ENCODE assay signal across 9 cellular contexts in genomic region chr19:42276821-42277220, GRCh38. TPM values are rescaled to one million over a fixed set of nuclear protein-coding genes. Genes with fewer than 3 reads are reported as not detected.
DNase-seq lines count a peak whose midpoint lies in the region; ATAC-seq, FAIRE-seq and TF ChIP-seq lines count a peak whose summit lies in the region.
"Had no signal": no experiment of that assay in that cellular context is flagged by ENCODE, and none has a peak within 500 bp of the region (broad histone marks: within the 10 kb centered on the region; RNA-seq: fewer than 3 reads in every experiment).

No MANE protein-coding gene starts in this region.

- H3K9ac ChIP-seq in keratinocyte (ENCODE audit: control insufficient read depth, extremely low read depth, insufficient read depth, low read length) = peak overlapping the region; percentile 31

- TF ChIP-seq POLR2A in testis (IDR thresholded peaks at IDR 0.05) = no peak

- H3K9me3 ChIP-seq in right cardiac atrium (ENCODE audit: control insufficient read depth, low read length) (no peaks in the 10 kb centered on the region), keratinocyte (ENCODE audit: control insufficient read depth, low read depth, low read length) (no peaks in the 10 kb centered on the region), testis (no peaks in the 10 kb centered on the region), aorta (ENCODE audit: control insufficient read depth, low read length) (no peaks in the 10 kb centered on the region)

- intact Hi-C loops in right cardiac atrium (cut with DNase I) = no loop called here
- intact Hi-C loops in cardiac septum (cut with DNase I) = no loop called here
- intact Hi-C loops in activated CD8-positive, alpha-beta T cell treated with anti-CD3 and anti-CD28 coated beads for 36 hours (cut with micrococcal nuclease) = no loop called here
- intact Hi-C loops in testis (cut with DNase I; ENCODE audit: low total_unique reads) = no loop called here
- intact Hi-C loops in aorta (cut with DNase I) = loop anchor here in 1 of 2 donors (2.0 kb wide), 1 partner anchor 30 kb away; no protein-coding TSS in a partner anchor

- POLR2A ChIA-PET in activated CD8-positive, alpha-beta T cell treated with anti-CD3 and anti-CD28 coated beads for 36 hours (lab: Charles Lee) = interaction anchor here (1.6 to 7.5 kb wide), 2 partner anchors 22 to 31 kb away, joined by 5 to 119 read pairs; partner anchors contain the start of genes ERF and GSK3A

- CTCF ChIA-PET in activated CD8-positive, alpha-beta T cell treated with anti-CD3 and anti-CD28 coated beads for 36 hours (lab: Charles Lee) = interaction anchor here (1.3 to 6.7 kb wide), 4 partner anchors 20 to 168 kb away, joined by 3 to 107 read pairs (median 16); partner anchors contain the start of gene GSK3A

- peaks cover 60% of the 10 kb centered on the region for H3K79me2 ChIP-seq in keratinocyte (ENCODE audit: control insufficient read depth, insufficient read depth, low read length)

- H3K36me3 ChIP-seq in keratinocyte (ENCODE audit: control insufficient read depth in 2 of 2, extremely low read depth in 1 of 2, insufficient read depth in 2 of 2, low read length in 2 of 2) (peaks cover 19 to 34% of the 10 kb centered on the region in 2 experiments), testis (ENCODE audit: low read depth, missing control alignments) (no peaks in the 10 kb centered on the region), aorta (ENCODE audit: control insufficient read depth in 1 of 2, insufficient read depth in 2 of 2, low read length in 1 of 2) (peaks cover 0 to 7% of the 10 kb centered on the region in 2 donors)

- H3K27me3 ChIP-seq in right cardiac atrium (ENCODE audit: control insufficient read depth, insufficient read depth) (no peaks in the 10 kb centered on the region), keratinocyte (ENCODE audit: control insufficient read depth, extremely low read depth, insufficient read depth, low read length) (no peaks in the 10 kb centered on the region), testis (no peaks in the 10 kb centered on the region), aorta (ENCODE audit: control insufficient read depth in 1 of 2, insufficient read depth in 2 of 2, low read length in 1 of 2) (no peaks in the 10 kb centered on the region)

- H3K4me3 Mint-ChIP-seq in activated CD8-positive, alpha-beta T cell treated with anti-CD3 and anti-CD28 coated beads for 36 hours = no peak overlapping the region
- peak overlapping the region; percentile 20 for H3K4me3 Mint-ChIP-seq in type B pancreatic cell

- H3K4me1 Mint-ChIP-seq in activated CD8-positive, alpha-beta T cell treated with anti-CD3 and anti-CD28 coated beads for 36 hours (ENCODE audit: low read depth) = peaks cover 44% of the 10 kb centered on the region
- peaks cover 29% of the 10 kb centered on the region for H3K4me1 Mint-ChIP-seq in type B pancreatic cell (ENCODE audit: unreplicated experiment)

- 85% methylated on average over 4 of the region's 4 CpGs for WGBS in right cardiac atrium
- WGBS in testis, 2 donors = 85 to 88% methylated on average over 4 of the region's 4 CpGs
- WGBS in aorta, 2 donors = 31 to 37% methylated on average over 4 of the region's 4 CpGs

- H3K27ac ChIP-seq in right cardiac atrium (ENCODE audit: low read length) (no peak overlapping the region), keratinocyte (ENCODE audit: control insufficient read depth, insufficient read depth, low read length) (peak overlapping the region; percentile 72), testis (no peak overlapping the region), aorta (ENCODE audit: low read depth in 1 of 2, low read length in 2 of 2) (peak overlapping the region in 1 of 2 donors; percentile 25)

- DNase-seq in right cardiac atrium = peak in 2 of 3 donors; percentile 5 to 21
- no peak for DNase-seq in cardiac septum (ENCODE audit: low spot score)
- DNase-seq in activated CD8-positive, alpha-beta T cell treated with anti-CD3 and anti-CD28 coated beads for 36 hours = peak; percentile 56
- DNase-seq in keratinocyte (ENCODE audit: low read depth, low spot score) = peak; percentile 82
- DNase-seq in type B pancreatic cell (ENCODE audit: extremely low spot score, unreplicated experiment) = no peak
- no peak for DNase-seq in ecto neural progenitor cell (ENCODE audit: low spot score)
- DNase-seq in testis = no peak
- no peak for DNase-seq in aorta

- no peak for ATAC-seq in right cardiac atrium
- ATAC-seq in activated CD8-positive, alpha-beta T cell treated with anti-CD3 and anti-CD28 coated beads for 36 hours = peak; percentile 13
- no peak for ATAC-seq in aorta (ENCODE audit: low FRiP score)

- H3K4me3 ChIP-seq in right cardiac atrium (ENCODE audit: low read length) = no peak overlapping the region
- H3K4me3 ChIP-seq in keratinocyte (ENCODE audit: control insufficient read depth in 2 of 3, extremely low read depth in 1 of 3, insufficient read depth in 2 of 3, low read depth in 1 of 3, low read length in 3 of 3) = peak overlapping the region in 1 of 3 experiments; percentile 8
- no peak overlapping the region for H3K4me3 ChIP-seq in testis
- no peak overlapping the region for H3K4me3 ChIP-seq in aorta (ENCODE audit: low read length in 2 of 2)

- no peak overlapping the region for H2AFZ ChIP-seq in keratinocyte (ENCODE audit: control insufficient read depth, low read length)

- dilution Hi-C loops in keratinocyte (cut with MboI; ENCODE audit: extremely low pct_ligation_motif_present, low sequenced_read_pairs) = no loop called here

- H3K9me3 Mint-ChIP-seq in activated CD8-positive, alpha-beta T cell treated with anti-CD3 and anti-CD28 coated beads for 36 hours = no peaks in the 10 kb centered on the region
- no peaks in the 10 kb centered on the region for H3K9me3 Mint-ChIP-seq in type B pancreatic cell
- H3K9me3 Mint-ChIP-seq: CD14-positive monocyte had no signal

- peak; percentile 92 for FAIRE-seq in keratinocyte (lab: Jason Lieb, UNC)

- no peak overlapping the region for H3K4me2 ChIP-seq in keratinocyte (ENCODE audit: control insufficient read depth, extremely low read depth, insufficient read depth, low read depth, low read length)

- H3K27ac Mint-ChIP-seq in activated CD8-positive, alpha-beta T cell treated with anti-CD3 and anti-CD28 coated beads for 36 hours = no peak overlapping the region
- no peak overlapping the region for H3K27ac Mint-ChIP-seq in type B pancreatic cell

- peaks cover 5% of the 10 kb centered on the region for H3K9me1 ChIP-seq in keratinocyte (ENCODE audit: control insufficient read depth, extremely low read depth, insufficient read depth, low read length)

- H3K4me1 ChIP-seq in right cardiac atrium (ENCODE audit: control insufficient read depth, insufficient read depth, low read length) (peaks cover 22% of the 10 kb centered on the region), keratinocyte (ENCODE audit: control insufficient read depth, extremely low read depth, insufficient read depth, low read length) (peaks cover 55% of the 10 kb centered on the region), testis (peaks cover 44% of the 10 kb centered on the region), aorta (ENCODE audit: control insufficient read depth in 1 of 2, insufficient read depth in 2 of 2, low read length in 2 of 2) (no peaks in the 10 kb centered on the region)

- H4K20me1 ChIP-seq in keratinocyte (ENCODE audit: control insufficient read depth, extremely low read depth, insufficient read depth, low read length) = no peaks in the 10 kb centered on the region

- H3K27me3 Mint-ChIP-seq in activated CD8-positive, alpha-beta T cell treated with anti-CD3 and anti-CD28 coated beads for 36 hours = no peaks in the 10 kb centered on the region
- H3K27me3 Mint-ChIP-seq in type B pancreatic cell = no peaks in the 10 kb centered on the region

- no peak for TF ChIP-seq CTCF in activated CD8-positive, alpha-beta T cell treated with anti-CD3 and anti-CD28 coated beads for 36 hours (IDR thresholded peaks at IDR 0.05)
- no peak for TF ChIP-seq CTCF in keratinocyte (optimal IDR thresholded peaks at IDR 0.05 in 1 of 3, IDR thresholded peaks at IDR 0.05 in 1 of 3, conservative IDR thresholded peaks at IDR 0.05 in 1 of 3; ENCODE audit: extremely low read depth in 1 of 3, insufficient read depth in 2 of 3, low read length in 3 of 3)
- no peak for TF ChIP-seq CTCF in type B pancreatic cell (conservative IDR thresholded peaks at IDR 0.05)
- TF ChIP-seq CTCF in testis (IDR thresholded peaks at IDR 0.05) = no peak

- peaks cover 12% of the 10 kb centered on the region for H3K36me3 Mint-ChIP-seq in activated CD8-positive, alpha-beta T cell treated with anti-CD3 and anti-CD28 coated beads for 36 hours (ENCODE audit: low read depth)
- peaks cover 3% of the 10 kb centered on the region for H3K36me3 Mint-ChIP-seq in type B pancreatic cell

RNA-seq across cellular contexts. Expression of gene CIC, which starts 7.8 kb away (rescaled TPM):
- total RNA-seq in right cardiac atrium (10 to 100 TPM; 36.4 to 42.7 (median 39.6) TPM), cardiac septum (51.3 TPM), type B pancreatic cell (ENCODE audit: low replicate concordance) (44.8 and 70.3 TPM in 2 replicates), testis (100 to 1,000 TPM; 163 to 181 TPM), aorta (100 to 1,000 TPM; 103 to 104 TPM)
- polyA plus RNA-seq in right cardiac atrium (28.6 TPM), keratinocyte (3.1 to 11.1 TPM (median 3.8 TPM) in 3 replicates), testis (ENCODE audit: insufficient read depth, low read depth, low replicate concordance) (95.6 TPM), aorta (10 to 100 TPM; 14.3 to 44.6 TPM)
- total RNA-seq in activated CD8-positive, alpha-beta T cell treated with anti-CD3 and anti-CD28 coated beads for 36 hours = 10 to 100 TPM; 60.7 to 65.6 TPM
- 9.9 TPM for polyA plus RNA-seq in keratinocyte (2011; ENCODE audit: low read depth)
- polyA plus RNA-seq in keratinocyte (2011; cell fraction: cytosol; rRNA removed) = 4.4 and 14.0 TPM in 2 replicates
- polyA plus RNA-seq in keratinocyte (2011; cell fraction: nucleus; rRNA removed) = 28.1 and 45.7 TPM in 2 replicates
- polyA plus RNA-seq in keratinocyte (2012; ENCODE audit: low replicate concordance) = 15.4 and 37.6 TPM in 2 replicates
- 4.7 to 38.8 TPM (median 5.7 TPM) in 3 replicates for polyA minus RNA-seq in keratinocyte
- 29.2 TPM for polyA minus RNA-seq in keratinocyte (2011; cell fraction: cytosol; rRNA and poly(A)+ RNA removed)
- 23.9 and 26.1 TPM in 2 replicates for polyA minus RNA-seq in keratinocyte (2011; cell fraction: nucleus; rRNA and poly(A)+ RNA removed)

RNA-seq across cellular contexts. Expression of gene ERF, which starts 21.9 kb away (rescaled TPM):
- total RNA-seq in right cardiac atrium (10 to 100 TPM; 33.3 to 58.1 (median 48.1) TPM), cardiac septum (37.4 TPM), type B pancreatic cell (ENCODE audit: low replicate concordance) (54.9 and 78.9 TPM in 2 replicates), testis (100 to 1,000 TPM in 1 of 2 donors, 10 to 100 TPM in 1; 85.4 to 120 TPM), aorta (10 to 100 TPM; 74.9 to 99.5 TPM)
- polyA plus RNA-seq in right cardiac atrium (39.1 TPM), keratinocyte (75.4 to 87.4 TPM (median 83.5 TPM) in 3 replicates), testis (ENCODE audit: insufficient read depth, low read depth, low replicate concordance) (59.6 TPM), aorta (10 to 100 TPM; 19.7 to 44.2 TPM)
- total RNA-seq in activated CD8-positive, alpha-beta T cell treated with anti-CD3 and anti-CD28 coated beads for 36 hours = 10 to 100 TPM; 60.0 to 69.2 TPM
- polyA plus RNA-seq in keratinocyte (2011; ENCODE audit: low read depth) = 10.1 TPM
- 37.7 and 64.6 TPM in 2 replicates for polyA plus RNA-seq in keratinocyte (2011; cell fraction: cytosol; rRNA removed)
- 94.1 and 101 TPM in 2 replicates for polyA plus RNA-seq in keratinocyte (2011; cell fraction: nucleus; rRNA removed)
- polyA plus RNA-seq in keratinocyte (2012; ENCODE audit: low replicate concordance) = 34.6 and 75.9 TPM in 2 replicates
- polyA minus RNA-seq in keratinocyte = 67.4 to 70.6 TPM (median 69.2 TPM) in 3 replicates
- 140 TPM for polyA minus RNA-seq in keratinocyte (2011; cell fraction: cytosol; rRNA and poly(A)+ RNA removed)
- 44.9 and 57.9 TPM in 2 replicates for polyA minus RNA-seq in keratinocyte (2011; cell fraction: nucleus; rRNA and poly(A)+ RNA removed)

RNA-seq across cellular contexts. Expression of gene PRR19, which starts 25.1 kb away (rescaled TPM):
- total RNA-seq in right cardiac atrium (under 1 TPM in 3 of 4 donors, not detected in 1; 0.20 to 0.32 (median 0.26) TPM), cardiac septum (0.16 TPM), type B pancreatic cell (ENCODE audit: low replicate concordance) (2.2 and 2.4 TPM in 2 replicates), testis (10 to 100 TPM; 16.8 to 18.3 TPM), aorta (under 1 TPM; 0.23 to 0.45 TPM)
- polyA plus RNA-seq in right cardiac atrium (0.29 TPM), keratinocyte (0.25 to 0.88 TPM (median 0.35 TPM) in 3 replicates), testis (ENCODE audit: insufficient read depth, low read depth, low replicate concordance) (37.4 TPM), aorta (not detected)
- total RNA-seq in activated CD8-positive, alpha-beta T cell treated with anti-CD3 and anti-CD28 coated beads for 36 hours = under 1 TPM; 0.38 to 0.49 TPM
- polyA plus RNA-seq in keratinocyte (2011; ENCODE audit: low read depth) = 0.37 TPM
- polyA plus RNA-seq in keratinocyte (2011; cell fraction: cytosol; rRNA removed) = 0.49 and 1.2 TPM in 2 replicates
- polyA plus RNA-seq in keratinocyte (2011; cell fraction: nucleus; rRNA removed) = 0.53 and 1.0 TPM in 2 replicates
- 0.45 and 1.4 TPM in 2 replicates for polyA plus RNA-seq in keratinocyte (2012; ENCODE audit: low replicate concordance)
- 0.16 to 3.1 TPM (median 0.33 TPM) in 3 replicates for polyA minus RNA-seq in keratinocyte
- 3.1 TPM for polyA minus RNA-seq in keratinocyte (2011; cell fraction: cytosol; rRNA and poly(A)+ RNA removed)
- polyA minus RNA-seq in keratinocyte (2011; cell fraction: nucleus; rRNA and poly(A)+ RNA removed) = 0.42 and 0.93 TPM in 2 replicates

RNA-seq across cellular contexts. Expression of gene PAFAH1B3, which starts 25.6 kb away (rescaled TPM):
- 1 to 10 TPM; 1.6 to 5.9 (median 4.4) TPM for total RNA-seq in right cardiac atrium
- 4.3 TPM for polyA plus RNA-seq in right cardiac atrium
- total RNA-seq in cardiac septum = 4.0 TPM
- total RNA-seq in activated CD8-positive, alpha-beta T cell treated with anti-CD3 and anti-CD28 coated beads for 36 hours = 10 to 100 TPM; 39.1 to 42.4 TPM
- polyA plus RNA-seq in keratinocyte = 27.6 to 55.4 TPM (median 28.3 TPM) in 3 replicates
- polyA plus RNA-seq in keratinocyte (2011; ENCODE audit: low read depth) = 15.2 TPM
- 20.5 and 36.8 TPM in 2 replicates for polyA plus RNA-seq in keratinocyte (2011; cell fraction: cytosol; rRNA removed)
- polyA plus RNA-seq in keratinocyte (2011; cell fraction: nucleus; rRNA removed) = 11.3 and 22.4 TPM in 2 replicates
- polyA plus RNA-seq in keratinocyte (2012; ENCODE audit: low replicate concordance) = 15.2 and 50.0 TPM in 2 replicates
- 29.0 to 125 TPM (median 43.1 TPM) in 3 replicates for polyA minus RNA-seq in keratinocyte
- polyA minus RNA-seq in keratinocyte (2011; cell fraction: cytosol; rRNA and poly(A)+ RNA removed) = 48.9 TPM
- polyA minus RNA-seq in keratinocyte (2011; cell fraction: nucleus; rRNA and poly(A)+ RNA removed) = 10.2 and 13.2 TPM in 2 replicates
- total RNA-seq in type B pancreatic cell (ENCODE audit: low replicate concordance) = 50.3 and 97.4 TPM in 2 replicates
- 10 to 100 TPM; 50.7 to 66.7 TPM for total RNA-seq in testis
- 45.1 TPM for polyA plus RNA-seq in testis (ENCODE audit: insufficient read depth, low read depth, low replicate concordance)
- 1 to 10 TPM; 4.8 to 9.3 TPM for total RNA-seq in aorta
- 1 to 10 TPM; 2.3 to 8.4 TPM for polyA plus RNA-seq in aorta

RNA-seq across cellular contexts. Expression of gene GSK3A, which starts 34.4 kb away (rescaled TPM):
- total RNA-seq in right cardiac atrium = 10 to 100 TPM; 32.0 to 37.3 (median 34.9) TPM
- polyA plus RNA-seq in right cardiac atrium = 46.5 TPM
- 39.6 TPM for total RNA-seq in cardiac septum
- 10 to 100 TPM; 30.5 to 31.7 TPM for total RNA-seq in activated CD8-positive, alpha-beta T cell treated with anti-CD3 and anti-CD28 coated beads for 36 hours
- 36.9 to 53.3 TPM (median 42.5 TPM) in 3 replicates for polyA plus RNA-seq in keratinocyte
- 14.4 TPM for polyA plus RNA-seq in keratinocyte (2011; ENCODE audit: low read depth)
- polyA plus RNA-seq in keratinocyte (2011; cell fraction: cytosol; rRNA removed) = 38.4 and 45.5 TPM in 2 replicates
- polyA plus RNA-seq in keratinocyte (2011; cell fraction: nucleus; rRNA removed) = 34.4 and 41.0 TPM in 2 replicates
- 50.6 and 56.3 TPM in 2 replicates for polyA plus RNA-seq in keratinocyte (2012; ENCODE audit: low replicate concordance)
- 30.4 to 77.1 TPM (median 45.8 TPM) in 3 replicates for polyA minus RNA-seq in keratinocyte
- 43.5 TPM for polyA minus RNA-seq in keratinocyte (2011; cell fraction: cytosol; rRNA and poly(A)+ RNA removed)
- 10.2 and 11.4 TPM in 2 replicates for polyA minus RNA-seq in keratinocyte (2011; cell fraction: nucleus; rRNA and poly(A)+ RNA removed)
- 43.5 and 49.1 TPM in 2 replicates for total RNA-seq in type B pancreatic cell (ENCODE audit: low replicate concordance)
- total RNA-seq in testis = 10 to 100 TPM; 54.3 to 64.3 TPM
- polyA plus RNA-seq in testis (ENCODE audit: insufficient read depth, low read depth, low replicate concordance) = 98.1 TPM
- total RNA-seq in aorta = 10 to 100 TPM; 28.8 to 34.4 TPM
- 10 to 100 TPM; 36.1 to 40.7 TPM for polyA plus RNA-seq in aorta

Comparison
In these comparisons a context has a peak if more than half of its experiments do, and no peak if none do; other contexts are left out.
1. DNase-seq: peak in right cardiac atrium (2 of 3), activated CD8-positive, alpha-beta T cell treated with anti-CD3 and anti-CD28 coated beads for 36 hours (single experiment) and keratinocyte (single experiment); none in cardiac septum (single experiment), type B pancreatic cell (single experiment), ecto neural progenitor cell (single experiment), testis (single experiment) and aorta (0 of 2).